ENCODE assay signal across 16 cellular contexts in the genomic region with DNA sequence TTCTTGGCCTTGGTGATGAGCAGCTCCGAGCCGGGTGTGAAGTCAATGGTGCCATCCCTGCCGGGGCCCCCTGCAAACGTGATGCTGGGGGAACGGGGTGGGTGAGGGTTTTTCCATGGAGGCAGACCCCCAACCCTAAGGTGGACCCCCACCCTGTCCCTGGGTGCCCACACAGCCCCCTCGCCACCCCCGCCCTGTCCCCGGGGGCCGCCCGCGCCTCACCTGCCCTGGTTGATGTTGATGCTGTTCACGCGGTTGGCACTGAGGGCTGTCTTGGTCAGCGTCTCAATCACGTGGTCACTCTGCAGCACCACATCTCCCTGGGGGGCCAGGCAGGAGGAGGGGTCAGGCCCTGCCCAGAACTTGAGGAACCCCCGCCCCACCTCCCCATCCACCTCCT. TPM values are rescaled to one million over a fixed set of nuclear protein-coding genes. Genes with fewer than 3 reads are reported as not detected.
A peak's percentile ranks its signal among the peaks of the same experiment; 100 is the strongest.
DNase-seq lines count a peak whose midpoint lies in the region; ATAC-seq and TF ChIP-seq lines count a peak whose summit lies in the region.
"Had no signal": no experiment of that assay in that cellular context is flagged by ENCODE, and none has a peak within 500 bp of the region (broad histone marks: within the 10 kb centered on the region; RNA-seq: fewer than 3 reads in every experiment).

No MANE protein-coding gene starts in this region.

- H3F3A ChIP-seq in SK-N-SH (replicated peaks; ENCODE audit: insufficient read depth) = no peaks in the 10 kb centered on the region

- H4K20me1 ChIP-seq in SK-N-SH (ENCODE audit: insufficient read depth) = no peaks in the 10 kb centered on the region

- WGBS in SK-N-SH (ENCODE audit: low lambda C conversion rate) = 96% methylated on average over 5 of the region's 16 CpGs
- WGBS in thyroid gland, 2 donors = 89 to 97% methylated on average over 5 to 6 of the region's 16 CpGs

- H3K36me3 Mint-ChIP-seq in MCF 10A (ENCODE audit: insufficient read depth, unreplicated experiment) = peaks cover 66% of the 10 kb centered on the region

- no TSS peak for BruUV-seq in MCF 10A (replicated peaks; lab: Mats Ljungman, UMichigan)

- no peak overlapping the region for H3K4me3 Mint-ChIP-seq in MCF 10A (ENCODE audit: unreplicated experiment)
- H3K4me3 Mint-ChIP-seq: B cell; CD4-positive, alpha-beta T cell; CD8-positive, alpha-beta T cell had no signal

- POLR2A ChIA-PET in SK-N-SH (lab: Yijun Ruan, JAX) = no interaction called here
- POLR2A ChIA-PET in MCF 10A (lab: Yijun Ruan, JAX) = no interaction called here

- TF ChIP-seq CTCF in SK-N-SH (IDR thresholded peaks at IDR 0.05) (no peak), gastrocnemius medialis (IDR thresholded peaks at IDR 0.05 in 4 of 5, conservative IDR thresholded peaks at IDR 0.05 in 1 of 5) (no peak), MCF 10A (IDR thresholded peaks at IDR 0.05; ENCODE audit: unreplicated experiment) (no peak), thyroid gland (IDR thresholded peaks at IDR 0.05) (no peak)

- ATAC-seq in SK-N-SH treated with all-trans-retinoic acid at 6 μM for 48 hours (no peak), gastrocnemius medialis (no peak)
- ATAC-seq: A549; CD8-positive, alpha-beta T cell had no signal

- no peak overlapping the region for H3K9ac ChIP-seq in SK-N-SH
- H3K9ac ChIP-seq: BLaER1 treated with 17β-estradiol and CSF1 and Interleukin-3, amounts not matched to agents 10 nM and 100 nM had no signal

- no peak overlapping the region for H2AFZ ChIP-seq in SK-N-SH (ENCODE audit: low read depth)

- H3K4me3 ChIP-seq in SK-N-SH (ENCODE audit: low read depth in 2 of 2, low read length in 1 of 2) (no peak overlapping the region), gastrocnemius medialis (no peak overlapping the region), thyroid gland (replicated peaks in 1 of 3) (no peak overlapping the region)
- H3K4me3 ChIP-seq: A549; BLaER1 treated with 17β-estradiol and CSF1 and Interleukin-3, amounts not matched to agents 10 nM and 100 nM had no signal

- H3K9me2 ChIP-seq in SK-N-SH = no peaks in the 10 kb centered on the region

- CTCF ChIA-PET in SK-N-SH (lab: Yijun Ruan, JAX) (no interaction called here), MCF 10A (lab: Yijun Ruan, JAX) (no interaction called here)

- DNase-seq in SK-N-SH (peak; percentile 27), epidermal melanocyte (ENCODE audit: insufficient read length, low spot score) (peak; percentile 5), gastrocnemius medialis (no peak), MCF 10A (ENCODE audit: unreplicated experiment) (no peak), thyroid gland (no peak)
- DNase-seq: AML-193; Calu3; CD4-positive, alpha-beta T cell; DMS79 treated with DMSO at 0.1 percent for 48 hours; GF-D8 had no signal

- no peak for TF ChIP-seq RAD21 in SK-N-SH (IDR thresholded peaks at IDR 0.05; ENCODE audit: low read length)

- H3K9me3 ChIP-seq in SK-N-SH = no peaks in the 10 kb centered on the region
- H3K9me3 ChIP-seq in gastrocnemius medialis = no peaks in the 10 kb centered on the region
- no peaks in the 10 kb centered on the region for H3K9me3 ChIP-seq in thyroid gland
- H3K9me3 ChIP-seq: A549 had no signal

- no peak overlapping the region for H3K4me2 ChIP-seq in SK-N-SH
- H3K4me2 ChIP-seq: A549 had no signal

- H3K4me1 ChIP-seq in SK-N-SH (ENCODE audit: control insufficient read depth in 1 of 2, insufficient read depth in 2 of 2, low read depth in 1 of 2, low read length in 1 of 2) = no peaks in the 10 kb centered on the region
- H3K4me1 ChIP-seq in gastrocnemius medialis = peaks cover 8 to 15% of the 10 kb centered on the region in 2 donors
- H3K4me1 ChIP-seq in thyroid gland = no peaks in the 10 kb centered on the region
- H3K4me1 ChIP-seq: A549 had no signal

- in situ Hi-C loops in gastrocnemius medialis (cut with MboI; ENCODE audit: low sequenced_read_pairs in 4 of 4) = no loop called here

- no peaks in the 10 kb centered on the region for H3K27me3 Mint-ChIP-seq in MCF 10A (ENCODE audit: insufficient read depth, unreplicated experiment)
- H3K27me3 Mint-ChIP-seq: B cell; CD4-positive, alpha-beta T cell had no signal

- no peaks in the 10 kb centered on the region; the same call in 1 of the 2 replicates for H3K79me2 ChIP-seq in SK-N-SH (ENCODE audit: insufficient read depth)

- no peak overlapping the region for H3K27ac Mint-ChIP-seq in MCF 10A (ENCODE audit: low read depth, unreplicated experiment)
- H3K27ac Mint-ChIP-seq: B cell; CD4-positive, alpha-beta T cell; CD8-positive, alpha-beta T cell had no signal

- H3K27ac ChIP-seq in SK-N-SH (ENCODE audit: low read depth in 2 of 2, low read length in 1 of 2) = no peak overlapping the region
- peak overlapping the region; percentile 18 to 82 (median 54) for H3K27ac ChIP-seq in gastrocnemius medialis
- H3K27ac ChIP-seq in thyroid gland = no peak overlapping the region
- H3K27ac ChIP-seq: A549; BLaER1 treated with 17β-estradiol and CSF1 and Interleukin-3, amounts not matched to agents 10 nM and 100 nM; C4-2B had no signal

- no peaks in the 10 kb centered on the region for H3K4me1 Mint-ChIP-seq in MCF 10A (ENCODE audit: insufficient read depth, unreplicated experiment)

- H3K9me3 Mint-ChIP-seq in MCF 10A (ENCODE audit: unreplicated experiment) = no peaks in the 10 kb centered on the region
- H3K9me3 Mint-ChIP-seq: CD4-positive, alpha-beta T cell had no signal

- H3K27me3 ChIP-seq in SK-N-SH (ENCODE audit: insufficient read depth) (no peaks in the 10 kb centered on the region), gastrocnemius medialis (no peaks in the 10 kb centered on the region), thyroid gland (no peaks in the 10 kb centered on the region)

- no peak for TF ChIP-seq EP300 in SK-N-SH (IDR thresholded peaks at IDR 0.05; ENCODE audit: borderline replicate concordance in 1 of 2, low read depth in 1 of 2, low read length in 1 of 2)

- intact Hi-C loops in gastrocnemius medialis (cut with DNase I; ENCODE audit: low total_unique reads) (no loop called here), MCF 10A (cut with micrococcal nuclease) (no loop called here), thyroid gland (cut with DNase I) (no loop called here)

- no peak for TF ChIP-seq POLR2A in gastrocnemius medialis (IDR thresholded peaks at IDR 0.05)
- TF ChIP-seq POLR2A in thyroid gland (IDR thresholded peaks at IDR 0.05) = no peak

- H3K36me3 ChIP-seq in SK-N-SH (replicated peaks in 1 of 2; ENCODE audit: control insufficient read depth in 1 of 2, insufficient read depth in 2 of 2, low read length in 1 of 2) (peaks cover 8 to 30% of the 10 kb centered on the region in 2 experiments), gastrocnemius medialis (peaks cover 0 to 41% of the 10 kb centered on the region in 2 donors), thyroid gland (peaks cover 51 to 72% of the 10 kb centered on the region in 2 donors)

TF ChIP-seq in SK-N-SH, 30 proteins besides CTCF, POLR2A, EP300 and RAD21 (continues in another document):
- TF ChIP-seq, protein P1, sequence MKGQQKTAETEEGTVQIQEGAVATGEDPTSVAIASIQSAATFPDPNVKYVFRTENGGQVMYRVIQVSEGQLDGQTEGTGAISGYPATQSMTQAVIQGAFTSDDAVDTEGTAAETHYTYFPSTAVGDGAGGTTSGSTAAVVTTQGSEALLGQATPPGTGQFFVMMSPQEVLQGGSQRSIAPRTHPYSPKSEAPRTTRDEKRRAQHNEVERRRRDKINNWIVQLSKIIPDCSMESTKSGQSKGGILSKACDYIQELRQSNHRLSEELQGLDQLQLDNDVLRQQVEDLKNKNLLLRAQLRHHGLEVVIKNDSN (IDR thresholded peaks at IDR 0.05; ENCODE audit: borderline replicate concordance, low read depth) = no peak
- TF ChIP-seq MAX (IDR thresholded peaks at IDR 0.05; ENCODE audit: low read depth) = no peak

TF ChIP-seq in SK-N-SH treated with all-trans-retinoic acid at 6 μM for 48 hours, 23 proteins besides CTCF, POLR2A, EP300 and RAD21 (continues in another document):
- TF ChIP-seq PATZ1 (CRISPR knock-in tag; IDR thresholded peaks at IDR 0.05; ENCODE audit: borderline replicate concordance) (no peak), ESRRG (CRISPR knock-in tag; IDR thresholded peaks at IDR 0.05) (no peak), ZNF565 (CRISPR knock-in tag; conservative IDR thresholded peaks at IDR 0.05; ENCODE audit: low read depth) (no peak), ISL1 (CRISPR knock-in tag; IDR thresholded peaks at IDR 0.05) (no peak), OSR1 (CRISPR knock-in tag; IDR thresholded peaks at IDR 0.05) (no peak), ARNTL (CRISPR knock-in tag; IDR thresholded peaks at IDR 0.05; ENCODE audit: borderline replicate concordance, low read depth) (no peak), RARB (CRISPR knock-in tag; IDR thresholded peaks at IDR 0.05) (no peak), ZFP3 (CRISPR knock-in tag; IDR thresholded peaks at IDR 0.05) (no peak)

RNA-seq across cellular contexts. Expression of gene CRK, which starts 11.2 kb away (rescaled TPM):
- polyA plus RNA-seq in SK-N-SH (2012; rRNA removed) = 50.7 and 63.5 TPM in 2 replicates
- 73.3 and 80.8 TPM in 2 replicates for polyA plus RNA-seq in SK-N-SH (2012; cell fraction: cytosol; rRNA removed)
- polyA plus RNA-seq in SK-N-SH (2012; cell fraction: nucleus; rRNA removed) = 22.6 and 29.4 TPM in 2 replicates
- total RNA-seq in gastrocnemius medialis (10 to 100 TPM; 48.6 to 64.6 (median 56.7) TPM), MCF 10A (2022) (70.6 and 82.9 TPM in 2 replicates), thyroid gland (100 to 1,000 TPM in 2 of 4 donors, 10 to 100 TPM in 2; 89.6 to 140 (median 98.7) TPM)

RNA-seq across cellular contexts. Expression of gene MYO1C, which starts 25.2 kb away (rescaled TPM):
- polyA plus RNA-seq in SK-N-SH (2012; rRNA removed) = 98.0 and 102 TPM in 2 replicates
- 44.7 and 60.5 TPM in 2 replicates for polyA plus RNA-seq in SK-N-SH (2012; cell fraction: cytosol; rRNA removed)
- polyA plus RNA-seq in SK-N-SH (2012; cell fraction: nucleus; rRNA removed) = 250 and 284 TPM in 2 replicates
- total RNA-seq in gastrocnemius medialis (10 to 100 TPM; 24.8 to 76.6 (median 58.6) TPM), MCF 10A (2022) (175 and 216 TPM in 2 replicates), thyroid gland (100 to 1,000 TPM; 103 to 145 (median 121) TPM)

RNA-seq across cellular contexts. Expression of gene INPP5K, which starts 49.2 kb away (rescaled TPM):
- 26.2 and 28.6 TPM in 2 replicates for polyA plus RNA-seq in SK-N-SH (2012; rRNA removed)
- 15.2 and 21.1 TPM in 2 replicates for polyA plus RNA-seq in SK-N-SH (2012; cell fraction: cytosol; rRNA removed)
- polyA plus RNA-seq in SK-N-SH (2012; cell fraction: nucleus; rRNA removed) = 55.3 and 72.1 TPM in 2 replicates
- 100 to 1,000 TPM; 102 to 196 (median 114) TPM for total RNA-seq in gastrocnemius medialis
- total RNA-seq in MCF 10A (2022) = 25.5 and 28.9 TPM in 2 replicates
- total RNA-seq in thyroid gland = 100 to 1,000 TPM; 124 to 285 (median 158) TPM

Comparison
In these comparisons a context has a peak if more than half of its experiments do, and no peak if none do; other contexts are left out.
1. DNase-seq: peak in SK-N-SH (single experiment) and epidermal melanocyte (single experiment); none in gastrocnemius medialis (0 of 2), MCF 10A (single experiment) and thyroid gland (0 of 2).
2. H3K27ac ChIP-seq: peak in gastrocnemius medialis (4 of 4); none in SK-N-SH (0 of 2) and thyroid gland (0 of 3).